ENCODE assay signal across 14 cellular contexts in genomic region chr22:27717094-27717493, GRCh38.
"Had no signal": no experiment of that assay in that cellular context is flagged by ENCODE, and none has a peak within 500 bp of the region (broad histone marks: within the 10 kb centered on the region; RNA-seq: fewer than 3 reads in every experiment).

No MANE protein-coding gene starts in this region.

- H3K4me3 Mint-ChIP-seq: activated CD8-positive, alpha-beta memory T cell treated with anti-CD3 and anti-CD28 coated beads, Interleukin-2, amount 10 ng/mL, durations not matched to agents 7 days and 5 days; activated naive CD8-positive, alpha-beta T cell treated with anti-CD3 and anti-CD28 coated beads for 36 hours; activated T-cell treated with anti-CD3 and anti-CD28 coated beads, Interleukin-2, amount 50 U/mL, for 4 hours; stimulated activated effector memory CD8-positive, alpha-beta T cell treated with anti-CD3 and anti-CD28 coated beads, Interleukin-12 subunit alpha, Interleukin-12 subunit beta, amount 100 ng/mL, for 72 hours had no signal

- H3K36me3 ChIP-seq: gastrocnemius medialis, heart right ventricle, left ventricle myocardium inferior, thyroid gland had no signal

- H3K27me3 ChIP-seq: gastrocnemius medialis, thyroid gland had no signal

- H3K27ac Mint-ChIP-seq: activated CD8-positive, alpha-beta memory T cell treated with anti-CD3 and anti-CD28 coated beads, Interleukin-2, amount 10 ng/mL, durations not matched to agents 7 days and 5 days; activated naive CD8-positive, alpha-beta T cell treated with anti-CD3 and anti-CD28 coated beads for 36 hours; stimulated activated effector memory CD8-positive, alpha-beta T cell treated with anti-CD3 and anti-CD28 coated beads, Interleukin-12 subunit alpha, Interleukin-12 subunit beta, amount 100 ng/mL, for 72 hours had no signal

- H3K27me3 Mint-ChIP-seq: activated CD8-positive, alpha-beta memory T cell treated with anti-CD3 and anti-CD28 coated beads, Interleukin-2, amount 10 ng/mL, durations not matched to agents 7 days and 5 days had no signal

- H3K9me3 ChIP-seq: gastrocnemius medialis, thyroid gland had no signal

- DNase-seq: activated CD4-positive, alpha-beta T cell treated with anti-CD3 and anti-CD28 coated beads for 1 hour; activated CD4-positive, alpha-beta T cell treated with anti-CD3 and anti-CD28 coated beads, Interleukin-2, amount 50 U/mL, for 48 hours; activated CD8-positive, alpha-beta memory T cell treated with anti-CD3 and anti-CD28 coated beads, Interleukin-2, amount 10 ng/mL, durations not matched to agents 7 days and 5 days; activated gamma-delta T cell; activated naive CD8-positive, alpha-beta T cell treated with anti-CD3 and anti-CD28 coated beads for 36 hours; activated T-cell treated with anti-CD3 and anti-CD28 coated beads, Interleukin-2, amount 50 U/mL, for 4 hours; gastrocnemius medialis; heart right ventricle; kidney; left ventricle myocardium inferior; right cardiac atrium; small intestine; thyroid gland had no signal

- ATAC-seq: activated CD8-positive, alpha-beta memory T cell treated with anti-CD3 and anti-CD28 coated beads, Interleukin-2, amount 10 ng/mL, durations not matched to agents 7 days and 5 days; activated T-cell treated with anti-CD3 and anti-CD28 coated beads, Interleukin-2, amount 50 U/mL, for 4 hours; gastrocnemius medialis; stimulated activated effector memory CD8-positive, alpha-beta T cell treated with anti-CD3 and anti-CD28 coated beads, Interleukin-12 subunit alpha, Interleukin-12 subunit beta, amount 100 ng/mL, for 72 hours had no signal

- H3K4me3 ChIP-seq: gastrocnemius medialis, heart right ventricle, left ventricle myocardium inferior, thyroid gland had no signal

- H3K4me1 Mint-ChIP-seq: activated CD8-positive, alpha-beta memory T cell treated with anti-CD3 and anti-CD28 coated beads, Interleukin-2, amount 10 ng/mL, durations not matched to agents 7 days and 5 days; activated naive CD8-positive, alpha-beta T cell treated with anti-CD3 and anti-CD28 coated beads for 36 hours; stimulated activated effector memory CD8-positive, alpha-beta T cell treated with anti-CD3 and anti-CD28 coated beads, Interleukin-12 subunit alpha, Interleukin-12 subunit beta, amount 100 ng/mL, for 72 hours had no signal

- H3K36me3 Mint-ChIP-seq: activated CD8-positive, alpha-beta memory T cell treated with anti-CD3 and anti-CD28 coated beads, Interleukin-2, amount 10 ng/mL, durations not matched to agents 7 days and 5 days; activated naive CD8-positive, alpha-beta T cell treated with anti-CD3 and anti-CD28 coated beads for 36 hours; stimulated activated effector memory CD8-positive, alpha-beta T cell treated with anti-CD3 and anti-CD28 coated beads, Interleukin-12 subunit alpha, Interleukin-12 subunit beta, amount 100 ng/mL, for 72 hours had no signal

- H3K9me3 Mint-ChIP-seq: activated naive CD8-positive, alpha-beta T cell treated with anti-CD3 and anti-CD28 coated beads for 36 hours; activated T-cell treated with anti-CD3 and anti-CD28 coated beads, Interleukin-2, amount 50 U/mL, for 4 hours; stimulated activated effector memory CD8-positive, alpha-beta T cell treated with anti-CD3 and anti-CD28 coated beads, Interleukin-12 subunit alpha, Interleukin-12 subunit beta, amount 100 ng/mL, for 72 hours had no signal
